ENCODE assay signal across 18 cellular contexts in the genomic region with DNA sequence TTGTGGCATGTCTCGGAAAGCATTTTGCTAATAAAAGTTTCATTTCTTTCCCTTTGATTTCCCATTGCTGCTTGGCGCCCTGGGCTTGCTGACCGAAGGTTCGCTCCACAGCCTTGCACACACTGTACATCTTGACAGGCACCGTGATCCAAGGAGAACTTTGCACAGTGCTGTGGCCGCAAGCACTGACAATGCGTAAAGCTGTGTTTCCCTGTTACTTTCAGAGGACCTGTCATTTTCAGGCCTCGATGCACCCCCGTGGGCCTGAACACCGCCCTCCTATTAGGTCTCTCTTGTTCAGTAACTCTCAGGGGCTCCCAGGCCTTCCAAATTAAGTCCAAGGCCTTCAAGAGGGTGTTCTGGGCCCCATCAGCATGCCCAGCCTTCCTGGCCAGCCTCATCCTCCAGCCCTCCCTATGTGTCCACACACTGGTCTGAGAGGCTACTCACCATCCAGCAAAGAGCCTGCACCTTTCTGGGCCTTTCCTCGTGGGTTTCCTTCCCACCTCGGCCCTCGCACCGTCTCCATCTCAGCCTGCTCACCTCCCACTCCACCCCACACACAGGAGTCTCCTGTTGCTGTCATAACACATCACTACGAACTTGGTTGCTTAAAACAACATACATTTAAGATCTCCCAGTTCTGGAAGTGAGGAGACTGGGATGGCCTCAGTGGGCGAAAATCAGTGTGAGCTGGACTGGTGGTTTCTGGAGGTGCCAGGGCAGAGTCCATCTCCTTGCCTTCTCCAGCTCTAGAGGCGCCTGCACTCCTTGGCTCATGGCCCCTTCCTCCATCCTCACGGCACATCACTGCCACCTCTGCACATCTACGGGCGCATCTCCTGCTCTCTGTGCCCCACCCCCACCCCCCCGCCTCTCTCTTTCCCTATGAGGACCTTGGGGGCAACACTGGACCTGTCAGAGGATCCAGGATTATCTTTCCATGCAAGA.
DNase-seq lines count a peak whose midpoint lies in the region; ATAC-seq and TF ChIP-seq lines count a peak whose summit lies in the region.
"Had no signal": no experiment of that assay in that cellular context is flagged by ENCODE, and none has a peak within 500 bp of the region (broad histone marks: within the 10 kb centered on the region; RNA-seq: fewer than 3 reads in every experiment).

No MANE protein-coding gene starts in this region.

- peaks cover 5% of the 10 kb centered on the region for H3K27me3 ChIP-seq in osteoblast (ENCODE audit: insufficient read depth, low read length)

- H3K27ac Mint-ChIP-seq in natural killer cell treated with Interleukin-12 subunit alpha and Interleukin-12 subunit beta and Interleukin-15 and Interleukin-18, amount 100 ng/mL, for 72 hours: no peak overlapping the region
- H3K27ac Mint-ChIP-seq in natural killer cell (no peak overlapping the region), endothelial cell (ENCODE audit: unreplicated experiment) (peak overlapping the region; percentile 21)
- H3K27ac Mint-ChIP-seq: activated CD8-positive, alpha-beta T cell treated with anti-CD3 and anti-CD28 coated beads for 36 hours; activated T-cell treated with anti-CD3 and anti-CD28 coated beads, Interleukin-2, amount 50 U/mL, for 24 hours; CD4-positive, CD25-positive, alpha-beta regulatory T cell; WTC11 had no signal

- no peaks in the 10 kb centered on the region for H3K9me3 ChIP-seq in osteoblast (ENCODE audit: low read depth, low read length)

- H3K27me3 Mint-ChIP-seq in natural killer cell treated with Interleukin-12 subunit alpha and Interleukin-12 subunit beta and Interleukin-15 and Interleukin-18, amount 100 ng/mL, for 72 hours: peaks cover 11 to 25% of the 10 kb centered on the region in 2 donors
- H3K27me3 Mint-ChIP-seq in natural killer cell (ENCODE audit: low read depth in 2 of 2) (peaks cover 14 to 22% of the 10 kb centered on the region in 2 donors), endothelial cell (ENCODE audit: unreplicated experiment) (peaks cover 1% of the 10 kb centered on the region)
- H3K27me3 Mint-ChIP-seq in activated T-cell treated with anti-CD3 and anti-CD28 coated beads, Interleukin-2, amount 50 U/mL, for 4 hours (ENCODE audit: low read depth): peaks cover 38% of the 10 kb centered on the region
- H3K27me3 Mint-ChIP-seq: CD4-positive, CD25-positive, alpha-beta regulatory T cell had no signal

- H3K4me1 ChIP-seq in osteoblast (ENCODE audit: insufficient read depth, low read length): no peaks in the 10 kb centered on the region

- H3K27ac ChIP-seq in osteoblast (ENCODE audit: low read depth, low read length): no peak overlapping the region

- no peak overlapping the region for H2AFZ ChIP-seq in osteoblast (ENCODE audit: low read length)

- H3K36me3 ChIP-seq in osteoblast (ENCODE audit: insufficient read depth, low read length): no peaks in the 10 kb centered on the region

- TF ChIP-seq CTCF in natural killer cell (IDR thresholded peaks at IDR 0.05) (no peak), endothelial cell (IDR thresholded peaks at IDR 0.05; ENCODE audit: unreplicated experiment) (no peak), osteoblast (IDR thresholded peaks at IDR 0.05; ENCODE audit: extremely low read depth, low read depth, low read length) (no peak)

- no peak for ATAC-seq in natural killer cell treated with Interleukin-12 subunit alpha and Interleukin-12 subunit beta and Interleukin-15 and Interleukin-18, amount 100 ng/mL, for 72 hours
- ATAC-seq in natural killer cell (no peak), GM18861 (IDR thresholded peaks at IDR 0.05; ENCODE audit: unreplicated experiment) (no peak), GM21526 (IDR thresholded peaks at IDR 0.05; ENCODE audit: low FRiP score, unreplicated experiment) (no peak)
- ATAC-seq in activated T-cell treated with anti-CD3 and anti-CD28 coated beads, Interleukin-2, amount 50 U/mL, for 4 hours: no peak
- ATAC-seq: activated CD8-positive, alpha-beta T cell treated with anti-CD3 and anti-CD28 coated beads for 36 hours; naive thymus-derived CD8-positive, alpha-beta T cell; WTC11 had no signal

- H3K36me3 Mint-ChIP-seq in natural killer cell treated with Interleukin-12 subunit alpha and Interleukin-12 subunit beta and Interleukin-15 and Interleukin-18, amount 100 ng/mL, for 72 hours: no peaks in the 10 kb centered on the region
- H3K36me3 Mint-ChIP-seq in natural killer cell: no peaks in the 10 kb centered on the region
- no peaks in the 10 kb centered on the region for H3K36me3 Mint-ChIP-seq in endothelial cell (ENCODE audit: low read depth, unreplicated experiment)
- no peaks in the 10 kb centered on the region for H3K36me3 Mint-ChIP-seq in activated T-cell treated with anti-CD3 and anti-CD28 coated beads, Interleukin-2, amount 50 U/mL, for 4 hours (ENCODE audit: insufficient read depth)
- H3K36me3 Mint-ChIP-seq: CD4-positive, CD25-positive, alpha-beta regulatory T cell had no signal

- H3K4me3 ChIP-seq in osteoblast (ENCODE audit: insufficient read depth, low read length): no peak overlapping the region

- no peak overlapping the region for H3K4me3 Mint-ChIP-seq in natural killer cell treated with Interleukin-12 subunit alpha and Interleukin-12 subunit beta and Interleukin-15 and Interleukin-18, amount 100 ng/mL, for 72 hours
- H3K4me3 Mint-ChIP-seq in natural killer cell (no peak overlapping the region), endothelial cell (ENCODE audit: unreplicated experiment) (no peak overlapping the region)
- H3K4me3 Mint-ChIP-seq in activated T-cell treated with anti-CD3 and anti-CD28 coated beads, Interleukin-2, amount 50 U/mL, for 4 hours: no peak overlapping the region
- H3K4me3 Mint-ChIP-seq: activated CD8-positive, alpha-beta T cell treated with anti-CD3 and anti-CD28 coated beads for 36 hours; activated T-cell treated with anti-CD3 and anti-CD28 coated beads, Interleukin-2, amount 50 U/mL, for 24 hours; CD4-positive, CD25-positive, alpha-beta regulatory T cell; naive thymus-derived CD8-positive, alpha-beta T cell; WTC11 had no signal

- no peaks in the 10 kb centered on the region for H4K20me1 ChIP-seq in osteoblast (ENCODE audit: insufficient read depth, low read length)

- no peaks in the 10 kb centered on the region for H3K9me3 Mint-ChIP-seq in natural killer cell treated with Interleukin-12 subunit alpha and Interleukin-12 subunit beta and Interleukin-15 and Interleukin-18, amount 100 ng/mL, for 72 hours
- no peaks in the 10 kb centered on the region for H3K9me3 Mint-ChIP-seq in natural killer cell
- H3K9me3 Mint-ChIP-seq in endothelial cell (ENCODE audit: unreplicated experiment): no peaks in the 10 kb centered on the region
- peaks cover 3% of the 10 kb centered on the region for H3K9me3 Mint-ChIP-seq in activated T-cell treated with anti-CD3 and anti-CD28 coated beads, Interleukin-2, amount 50 U/mL, for 4 hours
- H3K9me3 Mint-ChIP-seq: activated CD8-positive, alpha-beta T cell treated with anti-CD3 and anti-CD28 coated beads for 36 hours had no signal

- peak; percentile 37 for DNase-seq in natural killer cell treated with Interleukin-12 subunit alpha and Interleukin-12 subunit beta and Interleukin-15 and Interleukin-18, amount 100 ng/mL, for 72 hours (ENCODE audit: low spot score)
- DNase-seq in natural killer cell: no peak
- no peak for DNase-seq in endothelial cell (ENCODE audit: low spot score)
- peak; percentile 61 for DNase-seq in osteoblast (ENCODE audit: insufficient read length, low spot score, missing footprints)
- DNase-seq in activated T-cell treated with anti-CD3 and anti-CD28 coated beads, Interleukin-2, amount 50 U/mL, for 4 hours: no peak
- no peak for DNase-seq in DMS114 treated with DMSO at 0.1 percent for 48 hours (lab: John Stamatoyannopoulos, UW; ENCODE audit: unreplicated experiment)
- DNase-seq: activated CD8-positive, alpha-beta T cell treated with anti-CD3 and anti-CD28 coated beads for 36 hours; activated T-cell treated with anti-CD3 and anti-CD28 coated beads, Interleukin-2, amount 50 U/mL, for 24 hours; CD4-positive, CD25-positive, alpha-beta regulatory T cell; KG1; kidney glomerular epithelial cell; NCI-H2171; NCI-H526 treated with DMSO at 0.1 percent for 48 hours; T-helper 9 cell had no signal

- intact Hi-C loops in natural killer cell (cut with micrococcal nuclease): no loop called here

- no peak overlapping the region for H3K4me2 ChIP-seq in osteoblast (ENCODE audit: insufficient read depth, low read length)

- no peaks in the 10 kb centered on the region for H3K4me1 Mint-ChIP-seq in natural killer cell treated with Interleukin-12 subunit alpha and Interleukin-12 subunit beta and Interleukin-15 and Interleukin-18, amount 100 ng/mL, for 72 hours (ENCODE audit: low read depth in 2 of 2)
- no peaks in the 10 kb centered on the region for H3K4me1 Mint-ChIP-seq in natural killer cell
- H3K4me1 Mint-ChIP-seq in endothelial cell (ENCODE audit: unreplicated experiment): no peaks in the 10 kb centered on the region
- no peaks in the 10 kb centered on the region for H3K4me1 Mint-ChIP-seq in activated T-cell treated with anti-CD3 and anti-CD28 coated beads, Interleukin-2, amount 50 U/mL, for 4 hours (ENCODE audit: low read depth)
- H3K4me1 Mint-ChIP-seq: CD4-positive, CD25-positive, alpha-beta regulatory T cell; naive thymus-derived CD8-positive, alpha-beta T cell had no signal

- no peaks in the 10 kb centered on the region for H3K79me2 ChIP-seq in osteoblast (ENCODE audit: insufficient read depth, low read length)

Comparison
In these comparisons a context has a peak if more than half of its experiments do, and no peak if none do; other contexts are left out.
1. DNase-seq: peak in natural killer cell treated with Interleukin-12 subunit alpha and Interleukin-12 subunit beta and Interleukin-15 and Interleukin-18, amount 100 ng/mL, for 72 hours (single experiment) and osteoblast (single experiment); none in natural killer cell (single experiment), endothelial cell (single experiment), activated T-cell treated with anti-CD3 and anti-CD28 coated beads, Interleukin-2, amount 50 U/mL, for 4 hours (single experiment) and DMS114 treated with DMSO at 0.1 percent for 48 hours (single experiment).